Comparison of ENCODE assay signal across 8 cellular contexts in genomic region chr7:121081327-121081936, GRCh38.
DNase-seq lines count a peak whose midpoint lies in the region; ATAC-seq and TF ChIP-seq lines count a peak whose summit lies in the region.

No MANE protein-coding gene starts in this region.

- peaks cover 15% of the 10 kb centered on the region; the same call in 1 of the 2 replicates for H3K36me3 Mint-ChIP-seq in HFFc6 (ENCODE audit: low read depth)

- TF ChIP-seq CTCF in 22Rv1 (IDR thresholded peaks at IDR 0.05) (peak; percentile 88), GM12865 (IDR thresholded peaks at IDR 0.05; ENCODE audit: insufficient read depth, low read depth, low read length, missing control alignments) (peak; percentile 63), HFFc6 (IDR thresholded peaks at IDR 0.05) (peak; percentile 85), NB4 (IDR thresholded peaks at IDR 0.05; ENCODE audit: low read depth, low read length) (peak; percentile 44), fibroblast of lung (conservative IDR thresholded peaks at IDR 0.05 in 1 of 2, IDR thresholded peaks at IDR 0.05 in 1 of 2; ENCODE audit: low read depth in 1 of 2, low read length in 2 of 2) (peak; percentile 50 to 61), omental fat pad (IDR thresholded peaks at IDR 0.05) (peak in 1 of 3 donors; percentile 51)

- peak overlapping the region; percentile 60 for H3K27ac Mint-ChIP-seq in HFFc6

- no peaks in the 10 kb centered on the region for H3K9me3 ChIP-seq in fibroblast of lung (ENCODE audit: control insufficient read depth, insufficient read depth, low read depth, low read length)

- H3K4me3 ChIP-seq in GM12865 (ENCODE audit: low read depth, low read length): no peak overlapping the region
- no peak overlapping the region for H3K4me3 ChIP-seq in NB4 (ENCODE audit: low read depth, low read length)
- H3K4me3 ChIP-seq in fibroblast of lung (replicated peaks in 1 of 4; ENCODE audit: control extremely low read depth in 1 of 4, insufficient read depth in 1 of 4, low read depth in 3 of 4, low read length in 4 of 4): no peak overlapping the region

- peaks cover 44% of the 10 kb centered on the region for H3K4me1 ChIP-seq in fibroblast of lung (ENCODE audit: control insufficient read depth, extremely low read depth, insufficient read depth, low read length)

- peak; percentile 79 for ATAC-seq in omental fat pad (ENCODE audit: low FRiP score)

- H3K4me3 Mint-ChIP-seq in HFFc6: peak overlapping the region; percentile 48

- peaks cover 13% of the 10 kb centered on the region for H3K79me2 ChIP-seq in fibroblast of lung (ENCODE audit: control insufficient read depth, insufficient read depth, low read length)

- H3K4me2 ChIP-seq in fibroblast of lung (ENCODE audit: extremely low read depth, insufficient read depth, low read length): peak overlapping the region; percentile 66

- H3K9me3 Mint-ChIP-seq in HFFc6: no peaks in the 10 kb centered on the region

- H4K20me1 ChIP-seq in fibroblast of lung (ENCODE audit: control insufficient read depth, extremely low read depth, insufficient read depth, low read length): no peaks in the 10 kb centered on the region

- no peak for TF ChIP-seq POLR2A in NB4 (IDR thresholded peaks at IDR 0.05; ENCODE audit: extremely low read depth, insufficient read length)

- no peaks in the 10 kb centered on the region for H3K27me3 Mint-ChIP-seq in HFFc6 (ENCODE audit: insufficient read depth)

- H3K27ac ChIP-seq in 22Rv1 (no peak overlapping the region), fibroblast of lung (ENCODE audit: insufficient read depth, low read length) (peak overlapping the region; percentile 59)

- no peak overlapping the region for H3K9ac ChIP-seq in fibroblast of lung (ENCODE audit: insufficient read depth, low read length)

- peaks cover 91% of the 10 kb centered on the region for H3K4me1 Mint-ChIP-seq in HFFc6 (ENCODE audit: low read depth)

- H2AFZ ChIP-seq in fibroblast of lung (ENCODE audit: low read length): no peak overlapping the region

- DNase-seq in GM12865 (ENCODE audit: low read depth): peak; percentile 53
- peak; percentile 75 for DNase-seq in HFFc6
- peak; percentile 62 for DNase-seq in NB4 (ENCODE audit: low read depth)
- peak; percentile 64 for DNase-seq in SK-N-DZ (ENCODE audit: low spot score)
- peak; percentile 62 to 93 for DNase-seq in fibroblast of lung (ENCODE audit: low read depth in 2 of 2)
- no peak for DNase-seq in omental fat pad (ENCODE audit: low spot score)
- no peak for DNase-seq in ureter (ENCODE audit: low spot score)

- H3K36me3 ChIP-seq in fibroblast of lung (ENCODE audit: control insufficient read depth, insufficient read depth, low read length): no peaks in the 10 kb centered on the region

- no peaks in the 10 kb centered on the region for H3K27me3 ChIP-seq in fibroblast of lung (ENCODE audit: control insufficient read depth, insufficient read depth, low read length)

Comparison
In these comparisons a context has a peak if more than half of its experiments do, and no peak if none do; other contexts are left out.
1. DNase-seq: peak in GM12865 (single experiment), HFFc6 (single experiment), NB4 (single experiment), SK-N-DZ (single experiment) and fibroblast of lung (2 of 2); none in omental fat pad (single experiment) and ureter (single experiment).